ENCODE assay signal across 6 cellular contexts in the genomic region with DNA sequence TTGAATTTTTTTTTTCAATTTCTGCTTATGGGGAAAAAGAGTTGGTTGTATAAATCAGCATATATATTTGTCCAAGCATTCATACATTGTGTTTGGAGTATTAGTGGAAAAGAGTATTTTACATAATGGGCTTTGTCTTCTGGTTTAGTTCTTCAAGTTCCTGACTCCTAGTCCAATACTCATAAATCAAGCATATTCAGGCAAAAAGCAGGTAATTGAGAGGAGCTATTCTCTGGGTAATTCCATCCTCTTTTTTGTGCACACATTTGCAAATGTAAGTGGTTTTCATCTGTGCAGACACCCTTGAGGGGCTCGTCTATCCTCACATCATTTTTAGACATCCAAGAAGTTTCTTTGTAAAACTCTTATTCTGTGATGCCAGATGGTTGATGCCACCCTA.
"Had no signal": no experiment of that assay in that cellular context is flagged by ENCODE, and none has a peak within 500 bp of the region (broad histone marks: within the 10 kb centered on the region; RNA-seq: fewer than 3 reads in every experiment).

No MANE protein-coding gene starts in this region.

- DNase-seq: GOT3, H7, HCEC 1CT, IMR-90, KG1 had no signal

- ATAC-seq: K562 had no signal

- H3K4me3 ChIP-seq: K562 had no signal
